In genomic region chr1:84605157-84605556, GRCh38 we compare ENCODE assay signal across 16 cellular contexts.
"Had no signal": no experiment of that assay in that cellular context is flagged by ENCODE, and none has a peak within 500 bp of the region (broad histone marks: within the 10 kb centered on the region; RNA-seq: fewer than 3 reads in every experiment).

No MANE protein-coding gene starts in this region.

- H3K36me3 ChIP-seq: brain microvascular endothelial cell, colonic mucosa, gastrocnemius medialis, heart left ventricle, prostate gland, stomach had no signal

- H3K4me3 ChIP-seq: colonic mucosa, prostate gland, stomach, testis had no signal

- H3K4me1 ChIP-seq: colonic mucosa, gastrocnemius medialis, prostate gland, stomach had no signal

- H3K9me3 ChIP-seq: gastrocnemius medialis, prostate gland, testis had no signal

- H3K27me3 ChIP-seq: brain microvascular endothelial cell, colonic mucosa, gastrocnemius medialis, heart left ventricle, stomach, testis had no signal

- ATAC-seq: activated CD4-positive, CD25-positive, alpha-beta regulatory T cell treated with anti-CD3 and anti-CD28 coated beads, Interleukin-2, amount 50 U/mL, for 24 hours; activated CD8-positive, alpha-beta T cell treated with anti-CD3 and anti-CD28 coated beads, Interleukin-2, amount 10 ng/mL, durations not matched to agents 7 days and 5 days; activated naive CD8-positive, alpha-beta T cell treated with anti-CD3 and anti-CD28 coated beads, Interleukin-2, amount 50 U/mL, for 24 hours had no signal

- DNase-seq: activated CD4-positive, alpha-beta T cell treated with anti-CD3 and anti-CD28 coated beads, Interleukin-2, amount 10 ng/mL, durations not matched to agents 7 days and 5 days; activated CD8-positive, alpha-beta T cell treated with anti-CD3 and anti-CD28 coated beads, Interleukin-2, amount 10 ng/mL, durations not matched to agents 7 days and 5 days; activated naive CD4-positive, alpha-beta T cell treated with anti-CD3 and anti-CD28 coated beads, Interleukin-2, amount 10 ng/mL, durations not matched to agents 7 days and 5 days; activated naive CD8-positive, alpha-beta T cell treated with anti-CD3 and anti-CD28 coated beads, Interleukin-2, amount 50 U/mL, for 24 hours; activated T-cell treated with anti-CD3 and anti-CD28 coated beads, Interleukin-2, amount 50 U/mL, for 24 hours; colonic mucosa; kidney; stimulated activated CD4-positive, alpha-beta T cell treated with anti-CD3 and anti-CD28 coated beads, Interleukin-15, amount 100 ng/mL, for 24 hours; stimulated activated CD4-positive, alpha-beta T cell treated with anti-CD3 and anti-CD28 coated beads, Interleukin-2, amount 100 ng/mL, for 48 hours; stomach; testis had no signal

- H3K27ac ChIP-seq: colonic mucosa had no signal
